Comparison of ENCODE assay signal across 8 cellular contexts in genomic region chr1:119713538-119714456, GRCh38. TPM values are rescaled to one million over a fixed set of nuclear protein-coding genes. Genes with fewer than 3 reads are reported as not detected.
DNase-seq lines count a peak whose midpoint lies in the region; ATAC-seq and TF ChIP-seq lines count a peak whose summit lies in the region.

No MANE protein-coding gene starts in this region.

- TF ChIP-seq POLR2A in tibial nerve (IDR thresholded peaks at IDR 0.05) = no peak
- TF ChIP-seq POLR2A in gastrocnemius medialis (IDR thresholded peaks at IDR 0.05) = no peak

- H3K4me1 Mint-ChIP-seq in Calu3 (ENCODE audit: low read depth, unreplicated experiment) (peaks cover 49% of the 10 kb centered on the region), immature natural killer cell (peaks cover 14 to 17% of the 10 kb centered on the region in 2 donors)

- BruUV-seq in Calu3 (replicated peaks; lab: Mats Ljungman, UMichigan) = no TSS peak

- TF ChIP-seq CTCF in Calu3 (IDR thresholded peaks at IDR 0.05; ENCODE audit: unreplicated experiment) = no peak
- no peak for TF ChIP-seq CTCF in astrocyte of the cerebellum (IDR thresholded peaks at IDR 0.05; ENCODE audit: low read depth, low read length, missing control alignments)
- no peak for TF ChIP-seq CTCF in tibial nerve (IDR thresholded peaks at IDR 0.05)
- TF ChIP-seq CTCF in gastrocnemius medialis (IDR thresholded peaks at IDR 0.05 in 4 of 5, conservative IDR thresholded peaks at IDR 0.05 in 1 of 5) = no peak

- DNase-seq in Calu3 (no peak), NCI-H1105 (lab: John Stamatoyannopoulos, UW) (peak; percentile 65), astrocyte of the cerebellum (ENCODE audit: low read depth) (no peak), immature natural killer cell (no peak), tibial nerve (ENCODE audit: low spot score in 2 of 2) (no peak), germinal center (ENCODE audit: low spot score) (no peak), gastrocnemius medialis (no peak)
- no peak for DNase-seq in effector CD4-positive, alpha-beta T cell

- no peaks in the 10 kb centered on the region for H3K27me3 ChIP-seq in tibial nerve
- H3K27me3 ChIP-seq in gastrocnemius medialis = peaks cover 7 to 18% (median 15%) of the 10 kb centered on the region in 3 donors

- no peaks in the 10 kb centered on the region for H3K9me3 ChIP-seq in tibial nerve
- H3K9me3 ChIP-seq in gastrocnemius medialis = no peaks in the 10 kb centered on the region

- H3K27me3 Mint-ChIP-seq in Calu3 (ENCODE audit: unreplicated experiment) (no peaks in the 10 kb centered on the region), immature natural killer cell (ENCODE audit: low read depth in 3 of 3) (peaks cover 3 to 15% (median 13%) of the 10 kb centered on the region in 3 donors)

- H3K4me3 Mint-ChIP-seq in Calu3 (ENCODE audit: low read depth, unreplicated experiment) (peak overlapping the region; percentile 90), immature natural killer cell (peak overlapping the region; percentile 18 to 67 (median 57))

- ATAC-seq in gastrocnemius medialis = no peak

- intact Hi-C loops in Calu3 (cut with micrococcal nuclease; ENCODE audit: unreplicated experiment) = loop anchor here (5.0 kb wide), 1 partner anchor 101 kb away; no protein-coding TSS in a partner anchor
- intact Hi-C loops in gastrocnemius medialis (cut with DNase I; ENCODE audit: low total_unique reads) = no loop called here

- CTCF ChIA-PET in Calu3 (lab: Charles Lee) = no interaction called here

- peaks cover 0 to 37% (median 13%) of the 10 kb centered on the region in 4 donors for H3K4me1 ChIP-seq in tibial nerve
- peaks cover 6 to 20% of the 10 kb centered on the region in 2 donors for H3K4me1 ChIP-seq in gastrocnemius medialis

- H3K27ac Mint-ChIP-seq in Calu3 (ENCODE audit: unreplicated experiment) (peak overlapping the region; percentile 98), immature natural killer cell (no peak overlapping the region)

- H3K36me3 ChIP-seq in tibial nerve (no peaks in the 10 kb centered on the region), gastrocnemius medialis (no peaks in the 10 kb centered on the region)

- no peak for TF ChIP-seq EP300 in tibial nerve (IDR thresholded peaks at IDR 0.05)

- in situ Hi-C loops in astrocyte of the cerebellum (cut with HindIII; ENCODE audit: low sequenced_read_pairs) (no loop called here), gastrocnemius medialis (cut with MboI; ENCODE audit: low sequenced_read_pairs in 4 of 4) (no loop called here)

- H3K4me3 ChIP-seq in astrocyte of the cerebellum (ENCODE audit: low read depth, low read length) (peak overlapping the region; percentile 83), tibial nerve (peak overlapping the region in 1 of 4 donors; percentile 73), gastrocnemius medialis (no peak overlapping the region)

- WGBS in tibial nerve, 2 donors = 49 to 55% methylated on average over 8 of the region's 8 CpGs

- H3K9me3 Mint-ChIP-seq in Calu3 (ENCODE audit: low read depth, unreplicated experiment) = no peaks in the 10 kb centered on the region
- no peaks in the 10 kb centered on the region for H3K9me3 Mint-ChIP-seq in immature natural killer cell

- peaks cover 30% of the 10 kb centered on the region for H3K36me3 Mint-ChIP-seq in Calu3 (ENCODE audit: insufficient read depth, unreplicated experiment)
- no peaks in the 10 kb centered on the region for H3K36me3 Mint-ChIP-seq in immature natural killer cell

- peak overlapping the region; percentile 67 to 88 (median 78) for H3K27ac ChIP-seq in tibial nerve
- no peak overlapping the region for H3K27ac ChIP-seq in gastrocnemius medialis

RNA-seq across cellular contexts. Expression of gene PHGDH, which starts 2.1 kb away (rescaled TPM):
- total RNA-seq in Calu3 (2022) (155 and 199 TPM in 2 replicates), tibial nerve (10 to 100 TPM; 16.5 to 56.3 (median 42.9) TPM), gastrocnemius medialis (1 to 10 TPM in 2 of 4 donors, under 1 TPM in 1, not detected in 1; 0.86 to 7.1 (median 2.3) TPM)
- 1 to 10 TPM in 2 of 3 donors, not detected in 1; 2.6 to 3.8 TPM for polyA plus RNA-seq in immature natural killer cell

RNA-seq across cellular contexts. Expression of gene HMGCS2, which starts 54.9 kb away (rescaled TPM):
- total RNA-seq in Calu3 (2022) (not detected in 2 replicates), tibial nerve (not detected), gastrocnemius medialis (1 to 10 TPM in 3 of 4 donors, not detected in 1; 1.2 to 9.2 (median 2.2) TPM)
- not detected for polyA plus RNA-seq in immature natural killer cell

Comparison
In these comparisons a context has a peak if more than half of its experiments do, and no peak if none do; other contexts are left out.
1. H3K27ac ChIP-seq: peak in tibial nerve (4 of 4); none in gastrocnemius medialis (0 of 4).